ENCODE assay signal across 8 cellular contexts in the genomic region with DNA sequence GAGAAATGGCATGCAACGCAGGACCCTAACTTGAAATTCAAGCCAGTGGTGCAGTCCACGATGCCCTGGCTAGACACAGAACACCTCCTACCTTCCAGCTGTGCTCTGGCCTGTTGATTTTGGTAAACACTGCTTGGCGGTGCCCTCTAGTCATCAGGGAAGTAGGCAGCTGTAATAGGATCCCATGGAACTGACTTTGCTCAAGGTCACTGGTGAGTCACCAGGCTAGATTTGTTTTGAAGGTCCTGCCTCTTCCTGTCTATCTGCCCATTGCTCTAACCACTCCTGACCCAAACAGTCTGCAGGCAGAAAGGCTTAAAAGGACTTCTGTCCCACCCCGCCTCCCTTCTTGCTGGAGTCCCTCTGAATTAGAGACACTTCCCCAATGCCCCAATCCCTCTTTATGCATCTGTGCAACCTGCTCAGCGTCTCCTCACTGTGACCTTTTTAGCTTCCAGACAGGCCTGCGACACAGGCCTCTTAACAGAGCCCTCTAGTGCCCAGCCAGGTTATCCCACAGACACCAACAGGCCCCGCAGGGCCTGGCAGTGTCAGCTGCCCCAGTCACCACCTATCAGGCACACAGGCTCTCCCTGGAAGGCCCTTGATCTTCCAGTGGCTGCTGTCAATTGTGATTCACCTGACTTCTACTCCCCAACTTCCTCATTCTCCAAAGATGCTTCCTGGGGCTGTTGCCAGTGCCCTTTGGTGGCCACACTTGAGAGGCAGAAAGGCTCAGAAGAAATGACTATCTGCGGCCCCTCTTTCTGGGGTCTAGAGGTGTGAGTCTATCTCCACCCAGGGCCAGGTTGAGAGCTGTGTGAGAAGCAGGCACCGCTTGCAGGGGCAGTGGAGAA. TPM values are rescaled to one million over a fixed set of nuclear protein-coding genes. Genes with fewer than 3 reads are reported as not detected.
DNase-seq lines count a peak whose midpoint lies in the region; ATAC-seq and TF ChIP-seq lines count a peak whose summit lies in the region.

No MANE protein-coding gene starts in this region.

- no peak overlapping the region for H3K9ac ChIP-seq in fibroblast of lung (ENCODE audit: insufficient read depth, low read length)

- peaks cover 13% of the 10 kb centered on the region for H3K36me3 Mint-ChIP-seq in activated CD4-positive, alpha-beta memory T cell treated with anti-CD3 and anti-CD28 coated beads for 36 hours
- peaks cover 7% of the 10 kb centered on the region for H3K36me3 Mint-ChIP-seq in nephron progenitor cell (ENCODE audit: low read depth)

- no peaks in the 10 kb centered on the region for H3K9me3 Mint-ChIP-seq in activated CD4-positive, alpha-beta memory T cell treated with anti-CD3 and anti-CD28 coated beads for 36 hours
- H3K9me3 Mint-ChIP-seq in nephron progenitor cell, result no peaks in the 10 kb centered on the region

- H3K4me2 ChIP-seq in fibroblast of lung (ENCODE audit: extremely low read depth, insufficient read depth, low read length), result peak overlapping the region; percentile 34

- H4K20me1 ChIP-seq in fibroblast of lung (ENCODE audit: control insufficient read depth, extremely low read depth, insufficient read depth, low read length), result no peaks in the 10 kb centered on the region

- H3K9me3 ChIP-seq in fibroblast of lung (ENCODE audit: control insufficient read depth, insufficient read depth, low read depth, low read length), result no peaks in the 10 kb centered on the region

- H2AFZ ChIP-seq in fibroblast of lung (ENCODE audit: low read length), result no peak overlapping the region

- peaks cover 55% of the 10 kb centered on the region for H3K79me2 ChIP-seq in fibroblast of lung (ENCODE audit: control insufficient read depth, insufficient read depth, low read length)

- H3K27me3 ChIP-seq in fibroblast of lung (ENCODE audit: control insufficient read depth, insufficient read depth, low read length), result no peaks in the 10 kb centered on the region

- H3K4me1 Mint-ChIP-seq in activated CD4-positive, alpha-beta memory T cell treated with anti-CD3 and anti-CD28 coated beads for 36 hours (ENCODE audit: low read depth), result peaks cover 67% of the 10 kb centered on the region
- H3K4me1 Mint-ChIP-seq in nephron progenitor cell, result peaks cover 44% of the 10 kb centered on the region

- peaks cover 32% of the 10 kb centered on the region for H3K4me1 ChIP-seq in fibroblast of lung (ENCODE audit: control insufficient read depth, extremely low read depth, insufficient read depth, low read length)

- H3K27ac ChIP-seq in C4-2B, result peak overlapping the region; percentile 74
- peak overlapping the region; percentile 22 for H3K27ac ChIP-seq in fibroblast of lung (ENCODE audit: insufficient read depth, low read length)

- peak; percentile 34 for ATAC-seq in GM21447 (IDR thresholded peaks at IDR 0.05; ENCODE audit: unreplicated experiment)

- POLR2A ChIA-PET in activated CD4-positive, alpha-beta memory T cell treated with anti-CD3 and anti-CD28 coated beads for 36 hours (lab: Charles Lee), result interaction anchor here (2.1 kb wide), 1 partner anchor 52 kb away, joined by 9 read pairs; a partner anchor contains a TSS

- CTCF ChIA-PET in activated CD4-positive, alpha-beta memory T cell treated with anti-CD3 and anti-CD28 coated beads for 36 hours (lab: Charles Lee), result interaction anchor here (0.5 to 2.4 kb wide), 9 partner anchors 52 to 268 kb away, joined by 3 to 9 read pairs (median 4); a partner anchor contains a TSS

- peak; percentile 75 for TF ChIP-seq CTCF in C4-2B (conservative IDR thresholded peaks at IDR 0.05)
- peak; percentile 26 to 48 for TF ChIP-seq CTCF in fibroblast of lung (conservative IDR thresholded peaks at IDR 0.05 in 1 of 2, IDR thresholded peaks at IDR 0.05 in 1 of 2; ENCODE audit: low read depth in 1 of 2, low read length in 2 of 2)
- TF ChIP-seq CTCF in nephron progenitor cell (IDR thresholded peaks at IDR 0.05), result no peak

- H3K27ac Mint-ChIP-seq in activated CD4-positive, alpha-beta memory T cell treated with anti-CD3 and anti-CD28 coated beads for 36 hours, result peak overlapping the region; percentile 49
- peak overlapping the region; percentile 98 for H3K27ac Mint-ChIP-seq in nephron progenitor cell

- intact Hi-C loops in activated CD4-positive, alpha-beta memory T cell treated with anti-CD3 and anti-CD28 coated beads for 36 hours (cut with micrococcal nuclease), result no loop called here

- H3K4me3 Mint-ChIP-seq in activated CD4-positive, alpha-beta memory T cell treated with anti-CD3 and anti-CD28 coated beads for 36 hours, result no peak overlapping the region
- peak overlapping the region; percentile 48 for H3K4me3 Mint-ChIP-seq in nephron progenitor cell

- H3K27me3 Mint-ChIP-seq in activated CD4-positive, alpha-beta memory T cell treated with anti-CD3 and anti-CD28 coated beads for 36 hours, result no peaks in the 10 kb centered on the region
- H3K27me3 Mint-ChIP-seq in nephron progenitor cell (ENCODE audit: low read depth, poor library complexity), result no peaks in the 10 kb centered on the region

- H3K36me3 ChIP-seq in fibroblast of lung (ENCODE audit: control insufficient read depth, insufficient read depth, low read length), result no peaks in the 10 kb centered on the region

- H3K4me3 ChIP-seq in fibroblast of lung (replicated peaks in 1 of 4; ENCODE audit: control extremely low read depth in 1 of 4, insufficient read depth in 1 of 4, low read depth in 3 of 4, low read length in 4 of 4), result peak overlapping the region in 1 of 4 experiments; percentile 11

- peak; percentile 85 for DNase-seq in NCI-H2196 (lab: John Stamatoyannopoulos, UW; ENCODE audit: unreplicated experiment)
- peak; percentile 61 for DNase-seq in activated CD4-positive, alpha-beta memory T cell treated with anti-CD3 and anti-CD28 coated beads for 36 hours
- DNase-seq in fibroblast of lung (ENCODE audit: low read depth in 2 of 2), result peak; percentile 87 to 92
- DNase-seq in nephron progenitor cell, result peak; percentile 37
- no peak for DNase-seq in NCI-H1436 (lab: John Stamatoyannopoulos, UW)
- no peak for DNase-seq in activated CD4-positive, CD25-positive, alpha-beta regulatory T cell (lab: John Stamatoyannopoulos, UW)

RNA-seq across cellular contexts. Expression of a gene that starts 5.2 kb away (rescaled TPM):
- 10 to 100 TPM; 19.3 to 22.2 TPM for total RNA-seq in activated CD4-positive, alpha-beta memory T cell treated with anti-CD3 and anti-CD28 coated beads for 36 hours
- total RNA-seq in fibroblast of lung, result 15.2 and 20.8 TPM in 2 replicates
- polyA plus RNA-seq in fibroblast of lung, result 48.0 and 54.8 TPM in 2 replicates
- polyA plus RNA-seq in fibroblast of lung (2012), result 38.2 and 39.0 TPM in 2 replicates
- polyA minus RNA-seq in fibroblast of lung (ENCODE audit: low replicate concordance), result 147 and 217 TPM in 2 replicates

RNA-seq across cellular contexts. Expression of a gene that starts 5.4 kb away (rescaled TPM):
- total RNA-seq in activated CD4-positive, alpha-beta memory T cell treated with anti-CD3 and anti-CD28 coated beads for 36 hours, result 10 to 100 TPM; 86.6 to 87.1 TPM
- total RNA-seq in fibroblast of lung, result 85.3 and 101 TPM in 2 replicates
- 57.4 and 67.8 TPM in 2 replicates for polyA plus RNA-seq in fibroblast of lung
- polyA plus RNA-seq in fibroblast of lung (2012), result 36.4 and 48.2 TPM in 2 replicates
- polyA minus RNA-seq in fibroblast of lung (ENCODE audit: low replicate concordance), result 124 and 152 TPM in 2 replicates

RNA-seq across cellular contexts. Expression of a gene that starts 44.7 kb away (rescaled TPM):
- total RNA-seq in activated CD4-positive, alpha-beta memory T cell treated with anti-CD3 and anti-CD28 coated beads for 36 hours, result 100 to 1,000 TPM; 165 to 175 TPM
- 39.8 and 49.4 TPM in 2 replicates for total RNA-seq in fibroblast of lung
- 65.0 and 102 TPM in 2 replicates for polyA plus RNA-seq in fibroblast of lung
- 65.1 and 91.1 TPM in 2 replicates for polyA plus RNA-seq in fibroblast of lung (2012)
- polyA minus RNA-seq in fibroblast of lung (ENCODE audit: low replicate concordance), result 338 and 339 TPM in 2 replicates

RNA-seq across cellular contexts. Expression of a gene that starts 52.0 kb away (rescaled TPM):
- total RNA-seq in activated CD4-positive, alpha-beta memory T cell treated with anti-CD3 and anti-CD28 coated beads for 36 hours, result 100 to 1,000 TPM; 173 to 181 TPM
- total RNA-seq in fibroblast of lung, result 71.7 and 121 TPM in 2 replicates
- 109 and 114 TPM in 2 replicates for polyA plus RNA-seq in fibroblast of lung
- 69.2 and 75.6 TPM in 2 replicates for polyA plus RNA-seq in fibroblast of lung (2012)
- polyA minus RNA-seq in fibroblast of lung (ENCODE audit: low replicate concordance), result 33.7 and 41.9 TPM in 2 replicates

Comparison
In these comparisons a context has a peak if more than half of its experiments do, and no peak if none do; other contexts are left out.
1. DNase-seq: peak in NCI-H2196 (single experiment), activated CD4-positive, alpha-beta memory T cell treated with anti-CD3 and anti-CD28 coated beads for 36 hours (single experiment), fibroblast of lung (2 of 2) and nephron progenitor cell (single experiment); none in NCI-H1436 (single experiment) and activated CD4-positive, CD25-positive, alpha-beta regulatory T cell (0 of 4).